In the genomic region with DNA sequence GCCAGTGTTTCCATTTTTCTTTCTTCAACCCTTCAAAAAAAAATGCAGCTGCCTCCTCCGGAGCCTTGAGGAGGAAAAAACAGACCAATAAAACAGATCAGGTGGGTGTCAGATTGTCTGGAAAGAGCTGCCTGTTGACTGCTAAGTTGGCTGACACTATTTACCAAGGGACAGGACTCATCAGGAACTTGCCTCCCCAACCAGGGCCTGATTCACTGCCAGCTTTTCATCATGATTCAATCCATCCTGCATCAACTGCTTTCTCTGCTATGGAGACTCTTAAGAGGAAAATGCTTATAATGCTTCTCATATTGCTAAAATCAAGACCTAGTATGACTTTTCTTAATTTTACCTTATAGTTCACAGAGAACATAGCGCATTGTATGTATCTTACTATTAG, we compare ENCODE assay signal across 17 cellular contexts. TPM values are rescaled to one million over a fixed set of nuclear protein-coding genes. Genes with fewer than 3 reads are reported as not detected.
DNase-seq lines count a peak whose midpoint lies in the region; ATAC-seq, FAIRE-seq and TF ChIP-seq lines count a peak whose summit lies in the region.
"Had no signal": no experiment of that assay in that cellular context is flagged by ENCODE, and none has a peak within 500 bp of the region (broad histone marks: within the 10 kb centered on the region; RNA-seq: fewer than 3 reads in every experiment).

No MANE protein-coding gene starts in this region.

- TF ChIP-seq RAD21 in K562 (CRISPR knock-in tag; conservative IDR thresholded peaks at IDR 0.05 in 1 of 2, IDR thresholded peaks at IDR 0.05 in 1 of 2) = no peak

- TF ChIP-seq POLR2A in K562 (conservative IDR thresholded peaks at IDR 0.05) = no peak

- no peaks in the 10 kb centered on the region for H3K36me3 Mint-ChIP-seq in stimulated activated effector memory CD8-positive, alpha-beta T cell treated with anti-CD3 and anti-CD28 coated beads, Interleukin-12 subunit alpha, Interleukin-12 subunit beta, amount 100 ng/mL, for 72 hours
- H3K36me3 Mint-ChIP-seq: CD4-positive, CD25-positive, alpha-beta regulatory T cell had no signal

- in situ Hi-C loops in K562 (cut with MboI) = no loop called here
- in situ Hi-C loops in brain microvascular endothelial cell (cut with HindIII; ENCODE audit: low pct_ligation_motif_present, low sequenced_read_pairs) = no loop called here

- H3K9ac ChIP-seq in K562 (ENCODE audit: insufficient read depth in 1 of 2, low read depth in 2 of 2, low read length in 2 of 2) = no peak overlapping the region

- FAIRE-seq in K562 (lab: Jason Lieb, UNC) = no peak
- FAIRE-seq: GM12878, GM18507 had no signal

- H3K9me3 ChIP-seq in K562 (replicated peaks; ENCODE audit: control insufficient read depth, insufficient read depth, low read depth, low read length) = no peaks in the 10 kb centered on the region
- H3K9me3 ChIP-seq in mesodermal cell (ENCODE audit: control insufficient read depth, low read length) = no peaks in the 10 kb centered on the region

- no peaks in the 10 kb centered on the region for H3K9me3 Mint-ChIP-seq in stimulated activated effector memory CD8-positive, alpha-beta T cell treated with anti-CD3 and anti-CD28 coated beads, Interleukin-12 subunit alpha, Interleukin-12 subunit beta, amount 100 ng/mL, for 72 hours
- H3K9me3 Mint-ChIP-seq: CD4-positive, CD25-positive, alpha-beta regulatory T cell; GM23338; H9 had no signal

- H3K27ac Mint-ChIP-seq in stimulated activated effector memory CD8-positive, alpha-beta T cell treated with anti-CD3 and anti-CD28 coated beads, Interleukin-12 subunit alpha, Interleukin-12 subunit beta, amount 100 ng/mL, for 72 hours = no peak overlapping the region
- H3K27ac Mint-ChIP-seq: CD4-positive, CD25-positive, alpha-beta regulatory T cell; GM23338; H9 had no signal

- no peak overlapping the region for H3K4me3 Mint-ChIP-seq in stimulated activated effector memory CD8-positive, alpha-beta T cell treated with anti-CD3 and anti-CD28 coated beads, Interleukin-12 subunit alpha, Interleukin-12 subunit beta, amount 100 ng/mL, for 72 hours
- H3K4me3 Mint-ChIP-seq: CD4-positive, CD25-positive, alpha-beta regulatory T cell; GM23338; H9 had no signal

- no peaks in the 10 kb centered on the region for H3K27me3 ChIP-seq in K562 (ENCODE audit: control insufficient read depth in 2 of 2, insufficient read depth in 2 of 2, low read length in 2 of 2)
- no peaks in the 10 kb centered on the region for H3K27me3 ChIP-seq in brain microvascular endothelial cell (replicated peaks)

- H3K4me2 ChIP-seq in K562 (ENCODE audit: insufficient read depth, low read length) = no peak overlapping the region
- H3K4me2 ChIP-seq: GM23338 had no signal

- H3K27ac ChIP-seq in K562 (ENCODE audit: extremely low read depth, low read depth, low read length) (no peak overlapping the region), mesodermal cell (ENCODE audit: low read depth, low read length, severe bottlenecking) (peak overlapping the region; percentile 30), brain microvascular endothelial cell (no peak overlapping the region)

- no peak for TF ChIP-seq EP300 in K562 (IDR thresholded peaks at IDR 0.05; ENCODE audit: low read length)

- H3K79me2 ChIP-seq in K562 (ENCODE audit: control insufficient read depth, insufficient read depth, low read length) = no peaks in the 10 kb centered on the region

- no peak overlapping the region for H3K4me3 ChIP-seq in K562
- no peak overlapping the region for H3K4me3 ChIP-seq in epithelial cell of esophagus (ENCODE audit: low read length)
- H3K4me3 ChIP-seq in mesodermal cell (ENCODE audit: extremely low read depth, insufficient read depth, low read length, poor library complexity, severe bottlenecking) = no peak overlapping the region
- H3K4me3 ChIP-seq in brain microvascular endothelial cell (ENCODE audit: low read depth, low read length) = no peak overlapping the region
- H3K4me3 ChIP-seq: GM12878, GM23338 had no signal

- POLR2A ChIA-PET in K562 (lab: Yijun Ruan, JAX) = no interaction called here

- no peaks in the 10 kb centered on the region for H3K9me1 ChIP-seq in K562 (ENCODE audit: control insufficient read depth, insufficient read depth, low read length)

- intact Hi-C loops in K562 (cut with micrococcal nuclease) = no loop called here

- no peaks in the 10 kb centered on the region for H4K20me1 ChIP-seq in K562 (replicated peaks; ENCODE audit: control insufficient read depth, insufficient read depth, low read length)

- CTCF ChIA-PET in K562 (lab: Yijun Ruan, JAX; ENCODE audit: low intra/inter-chr PET ratio) = no interaction called here

- DNase-seq in K562 (ENCODE audit: extremely low read depth in 1 of 4, low spot score in 3 of 4) (no peak), epithelial cell of esophagus (ENCODE audit: low read depth) (peak; percentile 27), NCI-H1417 treated with DMSO at 0.1 percent for 48 hours (lab: John Stamatoyannopoulos, UW) (no peak), NAMALWA (ENCODE audit: low spot score) (no peak), brain microvascular endothelial cell (no peak)
- no peak for DNase-seq in stimulated activated effector memory CD8-positive, alpha-beta T cell treated with anti-CD3 and anti-CD28 coated beads, Interleukin-12 subunit alpha, Interleukin-12 subunit beta, amount 100 ng/mL, for 72 hours (ENCODE audit: low spot score in 2 of 2)
- DNase-seq: CD4-positive, CD25-positive, alpha-beta regulatory T cell; H9; KBM-7 had no signal

- 0 out of 3 replicates have a peak, but pooled peaks have one; percentile 29 for ATAC-seq in K562
- peak; percentile 63 for ATAC-seq in stimulated activated effector memory CD8-positive, alpha-beta T cell treated with anti-CD3 and anti-CD28 coated beads, Interleukin-12 subunit alpha, Interleukin-12 subunit beta, amount 100 ng/mL, for 72 hours
- ATAC-seq in GM18858 (IDR thresholded peaks at IDR 0.05; ENCODE audit: unreplicated experiment) = no peak
- ATAC-seq: GM12878, GM23338 had no signal

- no peaks in the 10 kb centered on the region for H3K4me1 Mint-ChIP-seq in stimulated activated effector memory CD8-positive, alpha-beta T cell treated with anti-CD3 and anti-CD28 coated beads, Interleukin-12 subunit alpha, Interleukin-12 subunit beta, amount 100 ng/mL, for 72 hours
- H3K4me1 Mint-ChIP-seq: CD4-positive, CD25-positive, alpha-beta regulatory T cell; GM23338; H9 had no signal

- peaks cover 2% of the 10 kb centered on the region in 2 experiments; a peak in 2 of 5 replicates for H3K4me1 ChIP-seq in K562 (replicated peaks in 1 of 2; ENCODE audit: control insufficient read depth in 2 of 2, insufficient read depth in 2 of 2, low read length in 2 of 2)
- H3K4me1 ChIP-seq in mesodermal cell (ENCODE audit: control insufficient read depth, insufficient read depth, low read length, poor library complexity, severe bottlenecking) = peaks cover 6% of the 10 kb centered on the region

- TF ChIP-seq CTCF in K562 (IDR thresholded peaks at IDR 0.05 in 2 of 3, conservative IDR thresholded peaks at IDR 0.05 in 1 of 3; ENCODE audit: insufficient read depth in 2 of 3, low read depth in 1 of 3, low read length in 3 of 3) = no peak
- no peak for TF ChIP-seq CTCF in epithelial cell of esophagus (IDR thresholded peaks at IDR 0.05; ENCODE audit: insufficient read depth, low read depth, low read length, missing control alignments)
- no peak for TF ChIP-seq CTCF in brain microvascular endothelial cell (IDR thresholded peaks at IDR 0.05; ENCODE audit: low read depth, low read length, missing control alignments)

- 57% methylated on average over 2 of the region's 2 CpGs for WGBS in K562 (ENCODE audit: insufficient coverage, low coverage, missing lambda C conversion rate)
- WGBS in mesodermal cell (ENCODE audit: insufficient coverage in 2 of 2), 2 experiments = no CpG with 5 or more reads among the region's 2 CpGs

- BruUV-seq in K562 (replicated peaks; lab: Mats Ljungman, UMichigan) = no TSS peak

- H3K36me3 ChIP-seq in K562 (ENCODE audit: control insufficient read depth, insufficient read depth, low read length) = no peaks in the 10 kb centered on the region
- no peaks in the 10 kb centered on the region for H3K36me3 ChIP-seq in mesodermal cell (ENCODE audit: control insufficient read depth, insufficient read depth, low read length)
- no peaks in the 10 kb centered on the region for H3K36me3 ChIP-seq in brain microvascular endothelial cell (replicated peaks)

- peak overlapping the region; percentile 78 for H2AFZ ChIP-seq in K562 (ENCODE audit: low read depth, low read length)
- H2AFZ ChIP-seq: GM23338 had no signal

TF ChIP-seq in K562, 482 proteins besides CTCF, POLR2A, EP300 and RAD21 (continues in another document):
- TF ChIP-seq ZNF232 (CRISPR knock-in tag; IDR thresholded peaks at IDR 0.05) = no peak
- no peak for TF ChIP-seq ETV1 (tag; conservative IDR thresholded peaks at IDR 0.05; ENCODE audit: low read depth)
- TF ChIP-seq KAT2B (IDR thresholded peaks at IDR 0.05; ENCODE audit: low read depth, low read length) = no peak
- no peak for TF ChIP-seq CHCHD3 (CRISPR knock-in tag; IDR thresholded peaks at IDR 0.05)
- no peak for TF ChIP-seq TEAD4 (IDR thresholded peaks at IDR 0.05; ENCODE audit: low read length)
- no peak for TF ChIP-seq TEAD4 (CRISPR knock-in tag; IDR thresholded peaks at IDR 0.05; ENCODE audit: borderline replicate concordance)

RNA-seq across cellular contexts. Expression of a gene that starts 21.3 kb away (rescaled TPM):
- total RNA-seq in K562 (2011; cell fraction: chromatin; rRNA removed; ENCODE audit: low replicate concordance) = 0.77 and 0.90 TPM in 2 replicates
- 0.17 and 0.26 TPM in 2 replicates for total RNA-seq in K562 (2011; cell fraction: nucleolus; rRNA removed)
- total RNA-seq in K562 (2011; cell fraction: nucleoplasm; rRNA removed) = 0.37 and 0.61 TPM in 2 replicates
- total RNA-seq in K562 (2014; rRNA removed) (not detected in 2 replicates), K562 (2014; rRNA removed; fragmentation: Illumina TruSeq; extraction: Trizol) (not detected in 2 replicates), K562 (2015; rRNA removed; fragmentation: Illumina TruSeq; extraction: Trizol) (not detected in 2 replicates), K562 (2021) (not detected in 2 replicates)
- polyA plus RNA-seq in K562 (2011; rRNA removed) (0.13 TPM in 1 of 2 replicates, not detected in the other), K562 (2014; fragmentation: Illumina TruSeq; extraction: Trizol) (not detected in 2 replicates), K562 (2014; fragmentation: Nextera tagmentation; extraction: Ambion mirVana) (not detected), K562 (2014; rRNA removed) (0.09 TPM in 1 of 2 replicates, not detected in the other)
- 0.03 and 0.13 TPM in 2 replicates for polyA plus RNA-seq in K562 (2011; cell fraction: cytosol; rRNA removed)
- polyA plus RNA-seq in K562 (2011; cell fraction: nucleus; rRNA removed) = 0.17 TPM in 1 of 2 replicates, not detected in the other
- polyA plus RNA-seq in K562 (2012) = not detected in 2 replicates
- 0.15 and 0.60 TPM in 2 replicates for polyA minus RNA-seq in K562 (2011; rRNA and poly(A)+ RNA removed)
- polyA minus RNA-seq in K562 (2011; cell fraction: cytosol; rRNA and poly(A)+ RNA removed) = not detected in 2 replicates
- not detected in 2 replicates for polyA minus RNA-seq in K562 (2011; cell fraction: nucleus; rRNA and poly(A)+ RNA removed)
- 0.52 TPM for polyA plus RNA-seq in mesodermal cell (2013, experiment 1 of 2)
- 0.30 TPM for polyA plus RNA-seq in mesodermal cell (2013, experiment 2 of 2)
- total RNA-seq: A673; CD4-positive, CD25-positive, alpha-beta regulatory T cell; G401; GM12878; H9 had no signal
- polyA plus RNA-seq: BJ; CD4-positive, CD25-positive, alpha-beta regulatory T cell; GM12878; GM23338 had no signal
